1 cellular context compared by ENCODE assay signal in genomic region chr17:71234349-71234748, GRCh38.
TF ChIP-seq lines count a peak whose summit lies in the region.

No MANE protein-coding gene starts in this region.

TF ChIP-seq in IMR-90, 13 proteins besides CTCF, POLR2A, EP300 and RAD21 (continued from another document):
- TF ChIP-seq ELK1 (IDR thresholded peaks at IDR 0.05; ENCODE audit: borderline replicate concordance, low read depth, low read length) (no peak), FOS (IDR thresholded peaks at IDR 0.05; ENCODE audit: low read depth, low read length) (no peak), RCOR1 (IDR thresholded peaks at IDR 0.05; ENCODE audit: insufficient replicate concordance, low read length) (no peak)
TF ChIP-seq in IMR-90: peak in this region for 0.
